Comparison of ENCODE assay signal across 8 cellular contexts in the genomic region with DNA sequence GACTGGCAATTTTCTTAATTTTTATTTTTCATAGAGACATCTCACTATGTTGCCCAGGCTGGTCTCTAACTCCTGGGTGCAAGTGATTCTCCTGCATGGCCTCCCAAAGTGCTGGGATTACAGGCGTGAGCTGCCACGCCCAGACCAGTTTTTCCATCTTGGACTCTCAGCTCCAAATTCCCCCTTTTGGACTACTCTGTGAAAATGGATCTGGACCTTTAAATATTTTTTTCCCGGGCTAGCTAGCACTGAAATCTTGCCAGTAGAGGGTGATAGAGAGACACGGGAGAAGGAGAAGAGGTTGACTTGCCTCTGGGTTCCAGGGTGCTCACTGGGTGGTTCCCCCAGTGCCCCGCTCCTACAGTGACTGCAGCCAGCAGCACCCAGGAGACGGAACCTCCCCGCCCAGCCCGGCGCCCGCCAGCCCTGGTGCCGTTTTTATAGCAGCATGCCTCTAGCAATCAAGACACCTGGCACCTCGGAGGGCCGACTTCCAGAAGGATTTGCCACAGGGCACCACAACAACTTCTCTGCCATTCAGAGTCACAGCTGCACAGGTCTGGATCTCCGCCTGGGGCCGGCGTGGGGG. TPM values are rescaled to one million over a fixed set of nuclear protein-coding genes. Genes with fewer than 3 reads are reported as not detected.
A peak's percentile ranks its signal among the peaks of the same experiment; 100 is the strongest.
DNase-seq lines count a peak whose midpoint lies in the region; ATAC-seq, FAIRE-seq and TF ChIP-seq lines count a peak whose summit lies in the region.

No MANE protein-coding gene starts in this region.

- peaks cover 10% of the 10 kb centered on the region for H3K4me1 ChIP-seq in HepG2 (ENCODE audit: insufficient read depth, low read length)

- no peaks in the 10 kb centered on the region for H3K79me2 ChIP-seq in HepG2 (ENCODE audit: insufficient read depth, low read length)

- no peaks in the 10 kb centered on the region; the same call in 1 of the 2 replicates for H3K9me3 ChIP-seq in HepG2 (ENCODE audit: low read length)

- FAIRE-seq in HepG2 (lab: Jason Lieb, UNC) = peak; percentile 75

- H3K9ac ChIP-seq in HepG2 (ENCODE audit: insufficient read depth, low read depth, low read length) = peak overlapping the region; percentile 31; the same call in 1 of the 2 replicates

- H4K20me1 ChIP-seq in HepG2 (ENCODE audit: insufficient read depth, low read length) = no peaks in the 10 kb centered on the region

- peak overlapping the region; percentile 48 for H3K4me3 ChIP-seq in choroid plexus epithelial cell (ENCODE audit: low read depth, low read length)
- H3K4me3 ChIP-seq in HepG2 (replicated peaks in 1 of 3; ENCODE audit: insufficient read depth in 1 of 3, low read depth in 2 of 3, low read length in 3 of 3) = peak overlapping the region; percentile 37 to 74 (median 69)

- POLR2A ChIA-PET in HepG2 (lab: Yijun Ruan, JAX) = interaction anchor here (1.0 to 1.4 kb wide), 2 partner anchors 18 to 35 kb away, joined by 3 read pairs; no protein-coding TSS in a partner anchor

- TF ChIP-seq EP300 in HepG2 (IDR thresholded peaks at IDR 0.05; ENCODE audit: low read depth in 2 of 2, low read length in 2 of 2) (no peak), HepG2 (CRISPR knock-in tag; IDR thresholded peaks at IDR 0.05; ENCODE audit: borderline replicate concordance) (no peak)

- ATAC-seq in GM18858 (IDR thresholded peaks at IDR 0.05; ENCODE audit: unreplicated experiment) = peak; percentile 98
- peak; percentile 94 for ATAC-seq in HG03039 (IDR thresholded peaks at IDR 0.05; ENCODE audit: unreplicated experiment)
- peak; percentile 91 for ATAC-seq in HepG2

- no peak for TF ChIP-seq POLR2A in HepG2 (IDR thresholded peaks at IDR 0.05; ENCODE audit: insufficient read depth in 1 of 2, low read depth in 2 of 2, low read length in 2 of 2)

- no peak overlapping the region for H3K27ac ChIP-seq in HepG2 (ENCODE audit: extremely low read length, insufficient read depth, low read length)

- H3K27me3 ChIP-seq in HepG2 (ENCODE audit: control insufficient read depth in 1 of 2, insufficient read depth in 2 of 2, low read length in 2 of 2) = peaks cover 0 to 5% of the 10 kb centered on the region in 2 experiments; a peak in 2 of 5 replicates

- intact Hi-C loops in HepG2 (cut with micrococcal nuclease; ENCODE audit: unreplicated experiment) = loop anchor here (1.0 kb wide), 2 partner anchors 10 to 65 kb away; no protein-coding TSS in a partner anchor

- no TSS peak for BruUV-seq in HepG2 (replicated peaks; lab: Mats Ljungman, UMichigan)

- peak overlapping the region; percentile 97 for H3K4me2 ChIP-seq in HepG2 (ENCODE audit: low read depth, low read length)

- DNase-seq in AML-193 (lab: John Stamatoyannopoulos, UW) (peak; percentile 80 to 81), NCI-H2029 treated with DMSO at 0.1 percent for 48 hours (lab: John Stamatoyannopoulos, UW) (peak; percentile 25), T1000 (lab: John Stamatoyannopoulos, UW) (peak; percentile 46), choroid plexus epithelial cell (ENCODE audit: low read depth) (peak; percentile 78), HepG2 (ENCODE audit: low spot score) (peak; percentile 77)
- DNase-seq in stimulated activated CD4-positive, alpha-beta T cell treated with anti-CD3 and anti-CD28 coated beads, Interleukin-4, amount 100 ng/mL, for 4 hours = peak; percentile 3 to 19

- TF ChIP-seq CTCF in choroid plexus epithelial cell (conservative IDR thresholded peaks at IDR 0.05; ENCODE audit: low read depth, low read length) (peak; percentile 89), HepG2 (CRISPR knock-in tag; IDR thresholded peaks at IDR 0.05) (peak; percentile 89)

- peak; percentile 86 for TF ChIP-seq RAD21 in HepG2 (CRISPR knock-in tag; IDR thresholded peaks at IDR 0.05)

- CTCF ChIA-PET in HepG2 (lab: Yijun Ruan, JAX; ENCODE audit: low intra/inter-chr PET ratio, low total read pairs) = interaction anchor here (1.6 to 3.7 kb wide), 2 partner anchors 10 to 65 kb away, joined by 24 to 25 read pairs; no protein-coding TSS in a partner anchor

- in situ Hi-C loops in HepG2 (cut with HindIII; ENCODE audit: extremely low pct_ligation_motif_present, low pct_unique_long_range_greater_than_20kb) = no loop called here

- H3K36me3 ChIP-seq in HepG2 (replicated peaks in 1 of 2; ENCODE audit: control insufficient read depth in 1 of 2, insufficient read depth in 2 of 2, low read length in 2 of 2) = no peaks in the 10 kb centered on the region

- 2% methylated on average over 8 of the region's 16 CpGs for WGBS in HepG2 (ENCODE audit: low lambda C conversion rate)

- H2AFZ ChIP-seq in HepG2 (ENCODE audit: low read length) = no peak overlapping the region

TF ChIP-seq in HepG2, 621 proteins besides CTCF, POLR2A, EP300 and RAD21 (continues in another document):
- no peak for TF ChIP-seq XBP1 (CRISPR knock-in tag; IDR thresholded peaks at IDR 0.05)
- TF ChIP-seq, protein P1, sequence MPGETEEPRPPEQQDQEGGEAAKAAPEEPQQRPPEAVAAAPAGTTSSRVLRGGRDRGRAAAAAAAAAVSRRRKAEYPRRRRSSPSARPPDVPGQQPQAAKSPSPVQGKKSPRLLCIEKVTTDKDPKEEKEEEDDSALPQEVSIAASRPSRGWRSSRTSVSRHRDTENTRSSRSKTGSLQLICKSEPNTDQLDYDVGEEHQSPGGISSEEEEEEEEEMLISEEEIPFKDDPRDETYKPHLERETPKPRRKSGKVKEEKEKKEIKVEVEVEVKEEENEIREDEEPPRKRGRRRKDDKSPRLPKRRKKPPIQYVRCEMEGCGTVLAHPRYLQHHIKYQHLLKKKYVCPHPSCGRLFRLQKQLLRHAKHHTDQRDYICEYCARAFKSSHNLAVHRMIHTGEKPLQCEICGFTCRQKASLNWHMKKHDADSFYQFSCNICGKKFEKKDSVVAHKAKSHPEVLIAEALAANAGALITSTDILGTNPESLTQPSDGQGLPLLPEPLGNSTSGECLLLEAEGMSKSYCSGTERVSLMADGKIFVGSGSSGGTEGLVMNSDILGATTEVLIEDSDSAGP (CRISPR knock-in tag; IDR thresholded peaks at IDR 0.05; ENCODE audit: borderline replicate concordance) = peak; percentile 81
- TF ChIP-seq XRCC5 (optimal IDR thresholded peaks at IDR 0.05; ENCODE audit: low read length) = peak; percentile 38
- TF ChIP-seq FLYWCH1 (CRISPR knock-in tag; IDR thresholded peaks at IDR 0.05) = no peak
- no peak for TF ChIP-seq ATF7-NPFF (CRISPR knock-in tag; IDR thresholded peaks at IDR 0.05; ENCODE audit: low read depth)
- peak; percentile 83 for TF ChIP-seq STAG1 (CRISPR knock-in tag; IDR thresholded peaks at IDR 0.05)
- TF ChIP-seq, protein P2, sequence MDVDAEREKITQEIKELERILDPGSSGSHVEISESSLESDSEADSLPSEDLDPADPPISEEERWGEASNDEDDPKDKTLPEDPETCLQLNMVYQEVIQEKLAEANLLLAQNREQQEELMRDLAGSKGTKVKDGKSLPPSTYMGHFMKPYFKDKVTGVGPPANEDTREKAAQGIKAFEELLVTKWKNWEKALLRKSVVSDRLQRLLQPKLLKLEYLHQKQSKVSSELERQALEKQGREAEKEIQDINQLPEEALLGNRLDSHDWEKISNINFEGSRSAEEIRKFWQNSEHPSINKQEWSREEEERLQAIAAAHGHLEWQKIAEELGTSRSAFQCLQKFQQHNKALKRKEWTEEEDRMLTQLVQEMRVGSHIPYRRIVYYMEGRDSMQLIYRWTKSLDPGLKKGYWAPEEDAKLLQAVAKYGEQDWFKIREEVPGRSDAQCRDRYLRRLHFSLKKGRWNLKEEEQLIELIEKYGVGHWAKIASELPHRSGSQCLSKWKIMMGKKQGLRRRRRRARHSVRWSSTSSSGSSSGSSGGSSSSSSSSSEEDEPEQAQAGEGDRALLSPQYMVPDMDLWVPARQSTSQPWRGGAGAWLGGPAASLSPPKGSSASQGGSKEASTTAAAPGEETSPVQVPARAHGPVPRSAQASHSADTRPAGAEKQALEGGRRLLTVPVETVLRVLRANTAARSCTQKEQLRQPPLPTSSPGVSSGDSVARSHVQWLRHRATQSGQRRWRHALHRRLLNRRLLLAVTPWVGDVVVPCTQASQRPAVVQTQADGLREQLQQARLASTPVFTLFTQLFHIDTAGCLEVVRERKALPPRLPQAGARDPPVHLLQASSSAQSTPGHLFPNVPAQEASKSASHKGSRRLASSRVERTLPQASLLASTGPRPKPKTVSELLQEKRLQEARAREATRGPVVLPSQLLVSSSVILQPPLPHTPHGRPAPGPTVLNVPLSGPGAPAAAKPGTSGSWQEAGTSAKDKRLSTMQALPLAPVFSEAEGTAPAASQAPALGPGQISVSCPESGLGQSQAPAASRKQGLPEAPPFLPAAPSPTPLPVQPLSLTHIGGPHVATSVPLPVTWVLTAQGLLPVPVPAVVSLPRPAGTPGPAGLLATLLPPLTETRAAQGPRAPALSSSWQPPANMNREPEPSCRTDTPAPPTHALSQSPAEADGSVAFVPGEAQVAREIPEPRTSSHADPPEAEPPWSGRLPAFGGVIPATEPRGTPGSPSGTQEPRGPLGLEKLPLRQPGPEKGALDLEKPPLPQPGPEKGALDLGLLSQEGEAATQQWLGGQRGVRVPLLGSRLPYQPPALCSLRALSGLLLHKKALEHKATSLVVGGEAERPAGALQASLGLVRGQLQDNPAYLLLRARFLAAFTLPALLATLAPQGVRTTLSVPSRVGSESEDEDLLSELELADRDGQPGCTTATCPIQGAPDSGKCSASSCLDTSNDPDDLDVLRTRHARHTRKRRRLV (CRISPR knock-in tag; IDR thresholded peaks at IDR 0.05) = no peak

RNA-seq across cellular contexts. Expression of a gene that starts 34.7 kb away (rescaled TPM):
- 62.3 and 65.6 TPM in 2 replicates for total RNA-seq in HepG2 (2016; rRNA removed; fragmentation: Illumina TruSeq; extraction: Trizol)
- total RNA-seq in HepG2 (2016; cell fraction: cytosol; rRNA removed; fragmentation: Illumina TruSeq; extraction: Trizol; ENCODE audit: low read depth) = 30.7 and 32.1 TPM in 2 replicates
- total RNA-seq in HepG2 (2016; cell fraction: insoluble cytoplasmic fraction; rRNA removed; fragmentation: Illumina TruSeq; extraction: Trizol) = 63.7 and 66.1 TPM in 2 replicates
- 42.1 and 43.2 TPM in 2 replicates for total RNA-seq in HepG2 (2016; cell fraction: membrane; rRNA removed; fragmentation: Illumina TruSeq; extraction: Trizol)
- 47.4 and 48.2 TPM in 2 replicates for total RNA-seq in HepG2 (2016; cell fraction: nucleus; rRNA removed; fragmentation: Illumina TruSeq; extraction: Trizol)
- 29.8 and 36.7 TPM in 2 replicates for polyA plus RNA-seq in HepG2 (2011; rRNA removed)
- polyA plus RNA-seq in HepG2 (2011; cell fraction: cytosol; rRNA removed) = 24.8 and 30.0 TPM in 2 replicates
- polyA plus RNA-seq in HepG2 (2011; cell fraction: nucleus; rRNA removed) = 11.2 and 14.2 TPM in 2 replicates
- polyA plus RNA-seq in HepG2 (2012) = 36.7 and 52.0 TPM in 2 replicates
- 24.1 and 29.6 TPM in 2 replicates for polyA plus RNA-seq in HepG2 (2016; cell fraction: cytosol; fragmentation: Illumina TruSeq; extraction: Trizol; ENCODE audit: low read depth)
- polyA plus RNA-seq in HepG2 (2016; cell fraction: insoluble cytoplasmic fraction; fragmentation: Illumina TruSeq; extraction: Trizol; ENCODE audit: low read depth) = 55.1 and 61.6 TPM in 2 replicates
- polyA plus RNA-seq in HepG2 (2016; cell fraction: membrane; fragmentation: Illumina TruSeq; extraction: Trizol; ENCODE audit: low read depth) = 28.6 and 29.9 TPM in 2 replicates
- 42.1 and 48.3 TPM in 2 replicates for polyA plus RNA-seq in HepG2 (2016; cell fraction: nucleus; fragmentation: Illumina TruSeq; extraction: Trizol; ENCODE audit: insufficient read depth, low read depth)
- polyA minus RNA-seq in HepG2 (2011; rRNA and poly(A)+ RNA removed; ENCODE audit: low replicate concordance) = 2.0 and 17.9 TPM in 2 replicates
- 19.6 and 22.0 TPM in 2 replicates for polyA minus RNA-seq in HepG2 (2011; cell fraction: cytosol; rRNA and poly(A)+ RNA removed)
- polyA minus RNA-seq in HepG2 (2011; cell fraction: nucleus; rRNA and poly(A)+ RNA removed) = 51.8 and 53.6 TPM in 2 replicates

Comparison
In these comparisons a context has a peak if more than half of its experiments do, and no peak if none do; other contexts are left out.
1. DNase-seq: peak in every context shown above with its lines; median percentile 80 in AML-193; 78 in choroid plexus epithelial cell; 77 in HepG2; 46 in T1000; 25 in NCI-H2029 treated with DMSO at 0.1 percent for 48 hours; 11 in stimulated activated CD4-positive, alpha-beta T cell treated with anti-CD3 and anti-CD28 coated beads, Interleukin-4, amount 100 ng/mL, for 4 hours.